ENCODE assay signal across 1 cellular context in genomic region chr14:75961662-75962061, GRCh38.
TF ChIP-seq lines count a peak whose summit lies in the region.

No MANE protein-coding gene starts in this region.

TF ChIP-seq in WTC11, 78 proteins besides CTCF, POLR2A, EP300 and RAD21 (continued from another document):
- TF ChIP-seq ZNF396 (CRISPR knock-in tag; IDR thresholded peaks at IDR 0.05; ENCODE audit: borderline replicate concordance) = no peak
- TF ChIP-seq FOXP1 (CRISPR knock-in tag; IDR thresholded peaks at IDR 0.05; ENCODE audit: borderline replicate concordance) = no peak
- TF ChIP-seq E2F5 (CRISPR knock-in tag; IDR thresholded peaks at IDR 0.05) = no peak
